In the genomic region with DNA sequence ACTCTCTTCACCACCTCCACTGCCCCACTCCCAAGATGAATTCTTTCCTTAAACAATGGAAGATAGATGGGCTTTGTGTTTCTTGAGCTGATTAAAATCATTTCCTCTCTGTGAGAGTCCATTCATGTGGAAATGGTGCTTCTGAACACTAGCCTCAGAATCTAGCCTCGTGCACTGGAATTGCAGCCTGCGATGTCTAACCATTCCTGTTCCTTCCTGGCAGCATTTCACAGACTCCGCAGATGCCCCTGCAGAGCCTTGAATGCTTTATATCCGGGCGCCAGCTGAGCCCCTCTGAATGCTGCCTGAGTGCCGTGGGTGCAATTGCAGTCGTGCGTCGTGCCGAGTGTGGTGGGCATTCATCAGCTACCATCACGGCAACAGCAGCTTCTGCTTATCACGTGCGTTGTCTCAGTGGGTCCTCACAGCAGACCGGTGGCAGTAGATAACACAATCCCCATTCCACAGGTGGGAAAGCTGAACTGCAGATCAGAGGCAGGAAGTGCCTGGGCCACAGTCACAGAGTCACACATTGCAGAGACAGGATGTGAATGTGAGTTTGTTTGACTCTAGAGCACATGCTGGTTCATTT, we compare ENCODE assay signal across 19 cellular contexts.
DNase-seq lines count a peak whose midpoint lies in the region; ATAC-seq and TF ChIP-seq lines count a peak whose summit lies in the region.
"Had no signal": no experiment of that assay in that cellular context is flagged by ENCODE, and none has a peak within 500 bp of the region (broad histone marks: within the 10 kb centered on the region; RNA-seq: fewer than 3 reads in every experiment).

No MANE protein-coding gene starts in this region.

- no peak overlapping the region for H3T11ph ChIP-seq in H9 (ENCODE audit: low read length)

- H2BK12ac ChIP-seq in H9 (ENCODE audit: insufficient read length, low read depth, low read length) (no peak overlapping the region), neuronal stem cell (ENCODE audit: low read length) (peak overlapping the region; percentile 47)

- H3K27me3 Mint-ChIP-seq in H9 (ENCODE audit: low read depth): peaks cover 2% of the 10 kb centered on the region; the same call in 1 of the 2 replicates
- H3K27me3 Mint-ChIP-seq in activated naive CD8-positive, alpha-beta T cell treated with anti-CD3 and anti-CD28 coated beads, Interleukin-2, amount 10 ng/mL, durations not matched to agents 7 days and 5 days: peaks cover 8% of the 10 kb centered on the region
- peaks cover 19% of the 10 kb centered on the region for H3K27me3 Mint-ChIP-seq in activated CD4-positive, alpha-beta memory T cell treated with anti-CD3 and anti-CD28 coated beads, Interleukin-2, amount 10 ng/mL, durations not matched to agents 7 days and 5 days

- H3K4me3 Mint-ChIP-seq in H9: peak overlapping the region; percentile 6 to 26
- peak overlapping the region; percentile 5 for H3K4me3 Mint-ChIP-seq in activated naive CD8-positive, alpha-beta T cell treated with anti-CD3 and anti-CD28 coated beads, Interleukin-2, amount 10 ng/mL, durations not matched to agents 7 days and 5 days
- H3K4me3 Mint-ChIP-seq in activated CD4-positive, alpha-beta memory T cell treated with anti-CD3 and anti-CD28 coated beads, Interleukin-2, amount 10 ng/mL, durations not matched to agents 7 days and 5 days: no peak overlapping the region
- H3K4me3 Mint-ChIP-seq: stimulated activated memory B cell treated with anti-CD40 and anti-IgM and Interleukin-4, amounts not matched to agents 10 μg/mL and 1 μg/mL and 100 μg/mL, for 72 hours had no signal

- H2BK120ac ChIP-seq in H9 (ENCODE audit: low read depth, low read length, poor library complexity, severe bottlenecking) (no peak overlapping the region), neuronal stem cell (ENCODE audit: low read depth, low read length) (no peak overlapping the region)

- no peaks in the 10 kb centered on the region for H4K20me1 ChIP-seq in H9 (ENCODE audit: control insufficient read depth, insufficient read depth, insufficient read length)

- H2BK20ac ChIP-seq in H9 (ENCODE audit: low read depth, low read length, poor library complexity, severe bottlenecking): no peak overlapping the region

- CTCF ChIA-PET in activated CD4-positive, alpha-beta memory T cell treated with anti-CD3 and anti-CD28 coated beads, Interleukin-2, amount 10 ng/mL, durations not matched to agents 7 days and 5 days (lab: Charles Lee): interaction anchor here (0.6 kb wide), 1 partner anchor 40 kb away, joined by 4 read pairs; no protein-coding TSS in a partner anchor

- WGBS in H9 (ENCODE audit: extremely low coverage, insufficient read length, low lambda C conversion rate): no CpG with 5 or more reads among the region's 14 CpGs
- WGBS in neuronal stem cell (ENCODE audit: extremely low coverage in 2 of 2, insufficient read length in 2 of 2, insufficient replicate concordance in 1 of 2), 2 donors: no CpG with 5 or more reads among the region's 14 CpGs

- POLR2A ChIA-PET in activated naive CD8-positive, alpha-beta T cell treated with anti-CD3 and anti-CD28 coated beads, Interleukin-2, amount 10 ng/mL, durations not matched to agents 7 days and 5 days (lab: Charles Lee): no interaction called here
- POLR2A ChIA-PET in activated CD4-positive, alpha-beta memory T cell treated with anti-CD3 and anti-CD28 coated beads, Interleukin-2, amount 10 ng/mL, durations not matched to agents 7 days and 5 days (lab: Charles Lee): no interaction called here

- H3K79me2 ChIP-seq in H9 (ENCODE audit: insufficient read depth, low read length): no peaks in the 10 kb centered on the region

- peaks cover 58% of the 10 kb centered on the region in 2 experiments for H3K4me1 Mint-ChIP-seq in H9
- peaks cover 8% of the 10 kb centered on the region for H3K4me1 Mint-ChIP-seq in activated naive CD8-positive, alpha-beta T cell treated with anti-CD3 and anti-CD28 coated beads, Interleukin-2, amount 10 ng/mL, durations not matched to agents 7 days and 5 days
- H3K4me1 Mint-ChIP-seq in activated CD4-positive, alpha-beta memory T cell treated with anti-CD3 and anti-CD28 coated beads, Interleukin-2, amount 10 ng/mL, durations not matched to agents 7 days and 5 days: no peaks in the 10 kb centered on the region

- peak overlapping the region; percentile 7 to 20 for H3K4me3 ChIP-seq in neuronal stem cell (ENCODE audit: low read length in 2 of 2)
- H3K4me3 ChIP-seq: colonic mucosa, sigmoid colon had no signal

- H3K9me3 Mint-ChIP-seq in H9: peaks cover 0 to 2% of the 10 kb centered on the region in 2 experiments; a peak in 3 of 5 replicates
- no peaks in the 10 kb centered on the region for H3K9me3 Mint-ChIP-seq in activated naive CD8-positive, alpha-beta T cell treated with anti-CD3 and anti-CD28 coated beads, Interleukin-2, amount 10 ng/mL, durations not matched to agents 7 days and 5 days
- H3K9me3 Mint-ChIP-seq in activated CD4-positive, alpha-beta memory T cell treated with anti-CD3 and anti-CD28 coated beads, Interleukin-2, amount 10 ng/mL, durations not matched to agents 7 days and 5 days: no peaks in the 10 kb centered on the region

- H3K9ac ChIP-seq in H9 (ENCODE audit: extremely low read depth, insufficient read length, low read length): no peak overlapping the region
- H3K9ac ChIP-seq in neuronal stem cell (ENCODE audit: low read depth, low read length, poor library complexity): no peak overlapping the region

- H2AK5ac ChIP-seq in H9 (ENCODE audit: insufficient read length, low read length): no peak overlapping the region
- H2AK5ac ChIP-seq in neuronal stem cell (ENCODE audit: low read depth, low read length): peak overlapping the region; percentile 82

- DNase-seq in H9 (peak; percentile 79), iPS DF 4.7 (ENCODE audit: extremely low read depth, low spot score) (peak; percentile 74), neuronal stem cell (ENCODE audit: low spot score) (peak; percentile 33), NCI-H345 treated with DMSO at 0.1 percent for 48 hours (lab: John Stamatoyannopoulos, UW; ENCODE audit: unreplicated experiment) (no peak)
- no peak for DNase-seq in activated naive CD8-positive, alpha-beta T cell treated with anti-CD3 and anti-CD28 coated beads, Interleukin-2, amount 10 ng/mL, durations not matched to agents 7 days and 5 days
- DNase-seq in stimulated activated CD4-positive, alpha-beta T cell treated with anti-CD3 and anti-CD28 coated beads, Interleukin-4, amount 100 ng/mL, for 4 hours: no peak
- no peak for DNase-seq in activated CD4-positive, alpha-beta memory T cell treated with anti-CD3 and anti-CD28 coated beads, Interleukin-2, amount 10 ng/mL, durations not matched to agents 7 days and 5 days
- DNase-seq: activated CD4-positive, alpha-beta T cell treated with anti-CD3 and anti-CD28 coated beads, Interleukin-2, amount 50 U/mL, for 4 hours; activated naive CD4-positive, alpha-beta T cell; activated T-cell treated with anti-CD3 and anti-CD28 coated beads for 4 hours; colonic mucosa; foreskin melanocyte; left ventricle myocardium superior; NCI-H1105; OCI-M1; sigmoid colon; T-helper 1 cell had no signal

- no peak for TF ChIP-seq CTCF in H9 (conservative IDR thresholded peaks at IDR 0.05)

- no peak overlapping the region for H3K23ac ChIP-seq in H9 (ENCODE audit: insufficient read length, low read depth, low read length)
- H3K23ac ChIP-seq in neuronal stem cell (ENCODE audit: low read depth, low read length, poor library complexity): no peak overlapping the region

- H3K18ac ChIP-seq in H9 (ENCODE audit: insufficient read length, low read depth, low read length) (peak overlapping the region; percentile 62), neuronal stem cell (ENCODE audit: low read length) (peak overlapping the region; percentile 85)

- H4K5ac ChIP-seq in H9 (ENCODE audit: insufficient read length, low read depth, low read length): no peak overlapping the region

- H3K27me3 ChIP-seq in H9 (ENCODE audit: insufficient read depth, low read length): no peaks in the 10 kb centered on the region
- H3K27me3 ChIP-seq in neuronal stem cell (ENCODE audit: control insufficient read depth in 3 of 3, insufficient read depth in 3 of 3, low read depth in 1 of 3, low read length in 3 of 3): peaks cover 0 to 3% (median 0%) of the 10 kb centered on the region in 3 experiments
- H3K27me3 ChIP-seq: colonic mucosa, sigmoid colon had no signal

- H4K91ac ChIP-seq in H9 (ENCODE audit: insufficient read length, low read depth, low read length) (no peak overlapping the region), neuronal stem cell (ENCODE audit: low read depth, low read length, poor library complexity) (peak overlapping the region; percentile 12)

- peak overlapping the region; percentile 72 for H3K27ac ChIP-seq in H9 (ENCODE audit: insufficient read length, low read depth, low read length)
- peak overlapping the region; percentile 61 for H3K27ac ChIP-seq in neuronal stem cell (replicated peaks; ENCODE audit: low read length)
- H3K27ac ChIP-seq: colonic mucosa, sigmoid colon had no signal

- H3K36me3 Mint-ChIP-seq in H9 (ENCODE audit: insufficient read depth in 1 of 3, low read depth in 3 of 3): no peaks in the 10 kb centered on the region
- H3K36me3 Mint-ChIP-seq in activated naive CD8-positive, alpha-beta T cell treated with anti-CD3 and anti-CD28 coated beads, Interleukin-2, amount 10 ng/mL, durations not matched to agents 7 days and 5 days: no peaks in the 10 kb centered on the region
- no peaks in the 10 kb centered on the region for H3K36me3 Mint-ChIP-seq in activated CD4-positive, alpha-beta memory T cell treated with anti-CD3 and anti-CD28 coated beads, Interleukin-2, amount 10 ng/mL, durations not matched to agents 7 days and 5 days (ENCODE audit: low read depth)
- H3K36me3 Mint-ChIP-seq: stimulated activated memory B cell treated with anti-CD40 and anti-IgM and Interleukin-4, amounts not matched to agents 10 μg/mL and 1 μg/mL and 100 μg/mL, for 72 hours had no signal

- no peaks in the 10 kb centered on the region for H3K36me3 ChIP-seq in neuronal stem cell (replicated peaks in 1 of 2; ENCODE audit: control insufficient read depth in 2 of 2, insufficient read depth in 2 of 2, low read length in 2 of 2)
- H3K36me3 ChIP-seq: colonic mucosa, sigmoid colon had no signal

- H3K4me1 ChIP-seq in H9 (ENCODE audit: insufficient read depth, low read length) (peaks cover 6% of the 10 kb centered on the region; the same call in 1 of the 2 replicates), neuronal stem cell (ENCODE audit: control insufficient read depth in 2 of 2, insufficient read depth in 1 of 2, low read depth in 1 of 2, low read length in 2 of 2) (peaks cover 19 to 21% of the 10 kb centered on the region in 2 donors)
- H3K4me1 ChIP-seq: colonic mucosa, sigmoid colon had no signal

- H2BK5ac ChIP-seq in H9 (ENCODE audit: insufficient read length, low read length) (no peak overlapping the region), neuronal stem cell (ENCODE audit: low read length) (peak overlapping the region; percentile 11)

- no peaks in the 10 kb centered on the region for H3K23me2 ChIP-seq in H9 (ENCODE audit: insufficient read length, low read depth, low read length, poor library complexity, severe bottlenecking)

- no peak for ATAC-seq in activated naive CD8-positive, alpha-beta T cell treated with anti-CD3 and anti-CD28 coated beads, Interleukin-2, amount 10 ng/mL, durations not matched to agents 7 days and 5 days (ENCODE audit: low read depth)
- no peak for ATAC-seq in GM19351 (IDR thresholded peaks at IDR 0.05; ENCODE audit: unreplicated experiment)
- ATAC-seq: left ventricle myocardium superior; stimulated activated memory B cell treated with anti-CD40 and anti-IgM and Interleukin-4, amounts not matched to agents 10 μg/mL and 1 μg/mL and 100 μg/mL, for 72 hours had no signal

- no peak overlapping the region for H3K56ac ChIP-seq in H9 (ENCODE audit: insufficient read length, low read depth, low read length)

- H4K8ac ChIP-seq in H9 (replicated peaks; ENCODE audit: insufficient read length, low read depth, low read length) (no peak overlapping the region), neuronal stem cell (ENCODE audit: low read depth, low read length) (no peak overlapping the region)

- H2BK15ac ChIP-seq in H9 (ENCODE audit: low read depth, low read length) (no peak overlapping the region), neuronal stem cell (ENCODE audit: low read length) (no peak overlapping the region)

- H2AFZ ChIP-seq in H9 (ENCODE audit: low read length): no peak overlapping the region
- H2AFZ ChIP-seq in neuronal stem cell (ENCODE audit: low read length): peak overlapping the region; percentile 86

- no peak overlapping the region; the same call in 1 of the 2 replicates for H3K14ac ChIP-seq in H9 (ENCODE audit: insufficient read depth, low read length)
- H3K14ac ChIP-seq in neuronal stem cell (ENCODE audit: low read length): no peak overlapping the region

- H3K9me3 ChIP-seq in H9 (ENCODE audit: control insufficient read depth, low read depth, low read length) (no peaks in the 10 kb centered on the region), neuronal stem cell (replicated peaks in 1 of 2; ENCODE audit: control insufficient read depth in 2 of 2, insufficient read depth in 1 of 2, low read depth in 1 of 2, low read length in 2 of 2) (peaks cover 0 to 3% of the 10 kb centered on the region in 2 donors)
- H3K9me3 ChIP-seq: colonic mucosa, sigmoid colon had no signal

- H3K4ac ChIP-seq in H9 (ENCODE audit: low read depth, low read length): no peak overlapping the region
- H3K4ac ChIP-seq in neuronal stem cell (ENCODE audit: low read length): no peak overlapping the region

- peak overlapping the region; percentile 8 to 85 (median 71) for H3K27ac Mint-ChIP-seq in H9
- no peak overlapping the region for H3K27ac Mint-ChIP-seq in activated naive CD8-positive, alpha-beta T cell treated with anti-CD3 and anti-CD28 coated beads, Interleukin-2, amount 10 ng/mL, durations not matched to agents 7 days and 5 days
- H3K27ac Mint-ChIP-seq in activated CD4-positive, alpha-beta memory T cell treated with anti-CD3 and anti-CD28 coated beads, Interleukin-2, amount 10 ng/mL, durations not matched to agents 7 days and 5 days: no peak overlapping the region
- H3K27ac Mint-ChIP-seq: stimulated activated memory B cell treated with anti-CD40 and anti-IgM and Interleukin-4, amounts not matched to agents 10 μg/mL and 1 μg/mL and 100 μg/mL, for 72 hours had no signal

- H3K79me1 ChIP-seq in H9 (ENCODE audit: insufficient read depth, low read depth, low read length, poor library complexity, severe bottlenecking): no peaks in the 10 kb centered on the region
- H3K79me1 ChIP-seq in neuronal stem cell (ENCODE audit: low read depth, low read length): no peaks in the 10 kb centered on the region

- H3K4me2 ChIP-seq in H9 (ENCODE audit: insufficient read depth, insufficient read length, low read length) (peak overlapping the region; percentile 13), neuronal stem cell (ENCODE audit: insufficient read depth, low read length, poor library complexity, severe bottlenecking) (peak overlapping the region; percentile 14)

Comparison
In these comparisons a context has a peak if more than half of its experiments do, and no peak if none do; other contexts are left out.
1. DNase-seq: peak in H9 (single experiment), iPS DF 4.7 (single experiment) and neuronal stem cell (single experiment); none in activated naive CD8-positive, alpha-beta T cell treated with anti-CD3 and anti-CD28 coated beads, Interleukin-2, amount 10 ng/mL, durations not matched to agents 7 days and 5 days (single experiment), stimulated activated CD4-positive, alpha-beta T cell treated with anti-CD3 and anti-CD28 coated beads, Interleukin-4, amount 100 ng/mL, for 4 hours (0 of 2), NCI-H345 treated with DMSO at 0.1 percent for 48 hours (single experiment) and activated CD4-positive, alpha-beta memory T cell treated with anti-CD3 and anti-CD28 coated beads, Interleukin-2, amount 10 ng/mL, durations not matched to agents 7 days and 5 days (single experiment).
2. H3K27ac Mint-ChIP-seq: peak in H9 (3 of 3); none in activated naive CD8-positive, alpha-beta T cell treated with anti-CD3 and anti-CD28 coated beads, Interleukin-2, amount 10 ng/mL, durations not matched to agents 7 days and 5 days (single experiment) and activated CD4-positive, alpha-beta memory T cell treated with anti-CD3 and anti-CD28 coated beads, Interleukin-2, amount 10 ng/mL, durations not matched to agents 7 days and 5 days (single experiment).